Comparison of ENCODE assay signal across 1 cellular context in genomic region chr9:33619666-33620404, GRCh38.
TF ChIP-seq lines count a peak whose summit lies in the region.

No MANE protein-coding gene starts in this region.

TF ChIP-seq in K562, 482 proteins besides CTCF, POLR2A, EP300 and RAD21 (continued from another document and continues in another):
- 0 out of 4 replicates have a peak, but pooled peaks of 1 of the 2 experiments have one; percentile 27 for TF ChIP-seq MAZ (CRISPR knock-in tag; conservative IDR thresholded peaks at IDR 0.05 in 1 of 2, IDR thresholded peaks at IDR 0.05 in 1 of 2)
- peak; percentile 62; the same call in 1 of the 2 replicates for TF ChIP-seq CEBPB (tag; IDR thresholded peaks at IDR 0.05)
- TF ChIP-seq NFATC3 (IDR thresholded peaks at IDR 0.05), result peak; percentile 88
- no peak for TF ChIP-seq ARID2 (IDR thresholded peaks at IDR 0.05)
- TF ChIP-seq RNF2 (IDR thresholded peaks at IDR 0.05), result no peak
- TF ChIP-seq MCM7 (IDR thresholded peaks at IDR 0.05), result peak in 1 of 2 experiments; percentile 98; a peak in 2 of 4 replicates
- peak; percentile 71; the same call in 1 of the 2 replicates for TF ChIP-seq LEF1 (IDR thresholded peaks at IDR 0.05)
- TF ChIP-seq ZKSCAN3 (CRISPR knock-in tag; IDR thresholded peaks at IDR 0.05), result no peak
- no peak for TF ChIP-seq MYC (IDR thresholded peaks at IDR 0.05; ENCODE audit: low read depth, low read length)
- no peak for TF ChIP-seq MYC (CRISPR knock-in tag; IDR thresholded peaks at IDR 0.05; ENCODE audit: borderline replicate concordance, low read depth)
- peak; percentile 45; the same call in 1 of the 2 replicates for TF ChIP-seq EHMT2 (IDR thresholded peaks at IDR 0.05)
- TF ChIP-seq POLR2H (tag; IDR thresholded peaks at IDR 0.05; ENCODE audit: low read depth), result 0 out of 2 replicates have a peak, but pooled peaks have one; percentile 24
- TF ChIP-seq L3MBTL2 (IDR thresholded peaks at IDR 0.05), result no peak
- peak; percentile 95 for TF ChIP-seq SMARCA4 (IDR thresholded peaks at IDR 0.05)
- TF ChIP-seq TRIM24 (IDR thresholded peaks at IDR 0.05), result peak; percentile 63 to 80; a peak in 3 of 4 replicates
- no peak for TF ChIP-seq KLF10 (CRISPR knock-in tag; IDR thresholded peaks at IDR 0.05)
- TF ChIP-seq NR3C1 (CRISPR knock-in tag; IDR thresholded peaks at IDR 0.05), result no peak
- TF ChIP-seq MAFG (tag; conservative IDR thresholded peaks at IDR 0.05), result peak; percentile 100
- TF ChIP-seq, protein P1, sequence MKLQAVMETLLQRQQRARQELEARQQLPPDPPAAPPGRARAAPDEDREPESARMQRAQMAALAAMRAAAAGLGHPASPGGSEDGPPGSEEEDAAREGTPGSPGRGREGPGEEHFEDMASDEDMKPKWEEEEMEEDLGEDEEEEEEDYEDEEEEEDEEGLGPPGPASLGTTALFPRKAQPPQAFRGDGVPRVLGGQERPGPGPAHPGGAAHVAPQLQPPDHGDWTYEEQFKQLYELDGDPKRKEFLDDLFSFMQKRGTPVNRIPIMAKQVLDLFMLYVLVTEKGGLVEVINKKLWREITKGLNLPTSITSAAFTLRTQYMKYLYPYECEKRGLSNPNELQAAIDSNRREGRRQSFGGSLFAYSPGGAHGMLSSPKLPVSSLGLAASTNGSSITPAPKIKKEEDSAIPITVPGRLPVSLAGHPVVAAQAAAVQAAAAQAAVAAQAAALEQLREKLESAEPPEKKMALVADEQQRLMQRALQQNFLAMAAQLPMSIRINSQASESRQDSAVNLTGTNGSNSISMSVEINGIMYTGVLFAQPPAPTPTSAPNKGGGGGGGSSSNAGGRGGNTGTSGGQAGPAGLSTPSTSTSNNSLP (IDR thresholded peaks at IDR 0.05; ENCODE audit: borderline replicate concordance, low read depth, low read length), result peak; percentile 60; the same call in 1 of the 2 replicates
- TF ChIP-seq, protein P2, sequence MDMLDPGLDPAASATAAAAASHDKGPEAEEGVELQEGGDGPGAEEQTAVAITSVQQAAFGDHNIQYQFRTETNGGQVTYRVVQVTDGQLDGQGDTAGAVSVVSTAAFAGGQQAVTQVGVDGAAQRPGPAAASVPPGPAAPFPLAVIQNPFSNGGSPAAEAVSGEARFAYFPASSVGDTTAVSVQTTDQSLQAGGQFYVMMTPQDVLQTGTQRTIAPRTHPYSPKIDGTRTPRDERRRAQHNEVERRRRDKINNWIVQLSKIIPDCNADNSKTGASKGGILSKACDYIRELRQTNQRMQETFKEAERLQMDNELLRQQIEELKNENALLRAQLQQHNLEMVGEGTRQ (CRISPR knock-in tag; IDR thresholded peaks at IDR 0.05), result no peak
- TF ChIP-seq TBL1XR1 (IDR thresholded peaks at IDR 0.05; ENCODE audit: low read length in 2 of 2), result 0 out of 4 replicates have a peak, but pooled peaks of 1 of the 2 experiments have one; percentile 36
- TF ChIP-seq ZNF551 (CRISPR knock-in tag; IDR thresholded peaks at IDR 0.05), result no peak
- TF ChIP-seq SMARCE1 (IDR thresholded peaks at IDR 0.05), result peak; percentile 91
- peak; percentile 100 for TF ChIP-seq C11orf30 (IDR thresholded peaks at IDR 0.05; ENCODE audit: low read depth)
- peak; percentile 63 for TF ChIP-seq HDAC3 (IDR thresholded peaks at IDR 0.05; ENCODE audit: borderline replicate concordance, partially characterized antibody)
- no peak for TF ChIP-seq MEF2D (tag; conservative IDR thresholded peaks at IDR 0.05; ENCODE audit: low read depth)
- TF ChIP-seq JUN (IDR thresholded peaks at IDR 0.05; ENCODE audit: borderline replicate concordance, low read depth, low read length), result peak; percentile 52; the same call in 1 of the 2 replicates
- TF ChIP-seq JUN (CRISPR knock-in tag; IDR thresholded peaks at IDR 0.05; ENCODE audit: borderline replicate concordance), result no peak
- no peak for TF ChIP-seq ZBTB5 (IDR thresholded peaks at IDR 0.05)
- 0 out of 2 replicates have a peak, but pooled peaks have one; percentile 30 for TF ChIP-seq GATAD2A (IDR thresholded peaks at IDR 0.05)
- TF ChIP-seq NFXL1 (CRISPR knock-in tag; IDR thresholded peaks at IDR 0.05), result no peak
- TF ChIP-seq ZBTB8A (IDR thresholded peaks at IDR 0.05; ENCODE audit: partially characterized antibody), result no peak
- TF ChIP-seq ETV1 (tag; conservative IDR thresholded peaks at IDR 0.05; ENCODE audit: low read depth), result 0 out of 2 replicates have a peak, but pooled peaks have one; percentile 36
- no peak for TF ChIP-seq ZNF232 (CRISPR knock-in tag; IDR thresholded peaks at IDR 0.05)
- TF ChIP-seq NFE2 (IDR thresholded peaks at IDR 0.05; ENCODE audit: low read depth), result peak; percentile 98
- TF ChIP-seq, protein P3, sequence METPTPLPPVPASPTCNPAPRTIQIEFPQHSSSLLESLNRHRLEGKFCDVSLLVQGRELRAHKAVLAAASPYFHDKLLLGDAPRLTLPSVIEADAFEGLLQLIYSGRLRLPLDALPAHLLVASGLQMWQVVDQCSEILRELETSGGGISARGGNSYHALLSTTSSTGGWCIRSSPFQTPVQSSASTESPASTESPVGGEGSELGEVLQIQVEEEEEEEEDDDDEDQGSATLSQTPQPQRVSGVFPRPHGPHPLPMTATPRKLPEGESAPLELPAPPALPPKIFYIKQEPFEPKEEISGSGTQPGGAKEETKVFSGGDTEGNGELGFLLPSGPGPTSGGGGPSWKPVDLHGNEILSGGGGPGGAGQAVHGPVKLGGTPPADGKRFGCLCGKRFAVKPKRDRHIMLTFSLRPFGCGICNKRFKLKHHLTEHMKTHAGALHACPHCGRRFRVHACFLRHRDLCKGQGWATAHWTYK (CRISPR knock-in tag; IDR thresholded peaks at IDR 0.05), result 0 out of 2 replicates have a peak, but pooled peaks have one; percentile 25
- TF ChIP-seq, protein P4, sequence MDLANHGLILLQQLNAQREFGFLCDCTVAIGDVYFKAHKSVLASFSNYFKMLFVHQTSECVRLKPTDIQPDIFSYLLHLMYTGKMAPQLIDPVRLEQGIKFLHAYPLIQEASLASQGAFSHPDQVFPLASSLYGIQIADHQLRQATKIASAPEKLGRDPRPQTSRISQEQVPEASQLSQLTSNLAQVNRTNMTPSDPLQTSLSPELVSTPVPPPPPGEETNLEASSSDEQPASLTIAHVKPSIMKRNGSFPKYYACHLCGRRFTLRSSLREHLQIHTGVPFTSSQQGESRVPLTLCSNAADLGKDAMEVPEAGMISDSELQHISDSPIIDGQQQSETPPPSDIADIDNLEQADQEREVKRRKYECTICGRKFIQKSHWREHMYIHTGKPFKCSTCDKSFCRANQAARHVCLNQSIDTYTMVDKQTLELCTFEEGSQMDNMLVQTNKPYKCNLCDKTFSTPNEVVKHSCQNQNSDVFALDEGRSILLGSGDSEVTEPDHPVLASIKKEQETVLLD (IDR thresholded peaks at IDR 0.05), result peak; percentile 41; the same call in 1 of the 2 replicates
- peak; percentile 99 for TF ChIP-seq MAFK (IDR thresholded peaks at IDR 0.05; ENCODE audit: low read length)
- peak; percentile 57; the same call in 1 of the 2 replicates for TF ChIP-seq MTA1 (IDR thresholded peaks at IDR 0.05; ENCODE audit: borderline replicate concordance)
- TF ChIP-seq BRD4 (IDR thresholded peaks at IDR 0.05), result no peak
- TF ChIP-seq GTF2F1 (IDR thresholded peaks at IDR 0.05; ENCODE audit: low read depth, low read length), result no peak
- TF ChIP-seq, protein P5, sequence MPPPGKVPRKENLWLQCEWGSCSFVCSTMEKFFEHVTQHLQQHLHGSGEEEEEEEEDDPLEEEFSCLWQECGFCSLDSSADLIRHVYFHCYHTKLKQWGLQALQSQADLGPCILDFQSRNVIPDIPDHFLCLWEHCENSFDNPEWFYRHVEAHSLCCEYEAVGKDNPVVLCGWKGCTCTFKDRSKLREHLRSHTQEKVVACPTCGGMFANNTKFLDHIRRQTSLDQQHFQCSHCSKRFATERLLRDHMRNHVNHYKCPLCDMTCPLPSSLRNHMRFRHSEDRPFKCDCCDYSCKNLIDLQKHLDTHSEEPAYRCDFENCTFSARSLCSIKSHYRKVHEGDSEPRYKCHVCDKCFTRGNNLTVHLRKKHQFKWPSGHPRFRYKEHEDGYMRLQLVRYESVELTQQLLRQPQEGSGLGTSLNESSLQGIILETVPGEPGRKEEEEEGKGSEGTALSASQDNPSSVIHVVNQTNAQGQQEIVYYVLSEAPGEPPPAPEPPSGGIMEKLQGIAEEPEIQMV (tag; conservative IDR thresholded peaks at IDR 0.05; ENCODE audit: low read depth), result peak; percentile 15; the same call in 1 of the 2 replicates
- TF ChIP-seq CEBPG (CRISPR knock-in tag; IDR thresholded peaks at IDR 0.05), result no peak
- 0 out of 4 replicates have a peak, but pooled peaks of 1 of the 2 experiments have one; percentile 31 for TF ChIP-seq CEBPG (tag; conservative IDR thresholded peaks at IDR 0.05 in 1 of 2, IDR thresholded peaks at IDR 0.05 in 1 of 2)
- TF ChIP-seq SMARCA5 (IDR thresholded peaks at IDR 0.05), result no peak
- TF ChIP-seq SOX6 (IDR thresholded peaks at IDR 0.05), result peak; percentile 62; the same call in 1 of the 2 replicates
- no peak for TF ChIP-seq PHTF2 (CRISPR knock-in tag; IDR thresholded peaks at IDR 0.05)
- TF ChIP-seq DIDO1 (tag; IDR thresholded peaks at IDR 0.05; ENCODE audit: low read depth), result no peak
- no peak for TF ChIP-seq ZHX1 (conservative IDR thresholded peaks at IDR 0.05; ENCODE audit: low read length)
- 0 out of 2 replicates have a peak, but pooled peaks have one; percentile 33 for TF ChIP-seq ILF3 (IDR thresholded peaks at IDR 0.05; ENCODE audit: borderline replicate concordance)
- peak; percentile 100 for TF ChIP-seq BACH1 (tag; IDR thresholded peaks at IDR 0.05)
- no peak for TF ChIP-seq SREBF1 (IDR thresholded peaks at IDR 0.05; ENCODE audit: borderline replicate concordance, low read depth, low read length)
- TF ChIP-seq NRF1 (conservative IDR thresholded peaks at IDR 0.05 in 1 of 2, IDR thresholded peaks at IDR 0.05 in 1 of 2), result no peak
- TF ChIP-seq NCOR1 (IDR thresholded peaks at IDR 0.05), result peak; percentile 60
- TF ChIP-seq JUND (IDR thresholded peaks at IDR 0.05; ENCODE audit: borderline replicate concordance, low read depth, low read length), result peak; percentile 79; the same call in 1 of the 2 replicates
- TF ChIP-seq JUND (tag; IDR thresholded peaks at IDR 0.05; ENCODE audit: borderline replicate concordance, low read depth, low read length), result peak; percentile 75; the same call in 2 of the 3 replicates
- no peak for TF ChIP-seq POLR2B (IDR thresholded peaks at IDR 0.05; ENCODE audit: low read depth, partially characterized antibody)
- TF ChIP-seq HDAC2 (IDR thresholded peaks at IDR 0.05), result peak; percentile 67; the same call in 1 of the 2 replicates
- no peak for TF ChIP-seq STAG1 (CRISPR knock-in tag; IDR thresholded peaks at IDR 0.05; ENCODE audit: borderline replicate concordance)
- TF ChIP-seq MTA3 (IDR thresholded peaks at IDR 0.05; ENCODE audit: borderline replicate concordance), result peak; percentile 26; the same call in 1 of the 2 replicates
- no peak for TF ChIP-seq ZNF740 (CRISPR knock-in tag; IDR thresholded peaks at IDR 0.05)
- TF ChIP-seq ZNF740 (tag; IDR thresholded peaks at IDR 0.05), result no peak
- TF ChIP-seq PYGO2 (tag; IDR thresholded peaks at IDR 0.05), result no peak
- no peak for TF ChIP-seq CAMTA2 (CRISPR knock-in tag; conservative IDR thresholded peaks at IDR 0.05)
- TF ChIP-seq NFRKB (IDR thresholded peaks at IDR 0.05; ENCODE audit: low read depth), result no peak
- TF ChIP-seq, protein P6, sequence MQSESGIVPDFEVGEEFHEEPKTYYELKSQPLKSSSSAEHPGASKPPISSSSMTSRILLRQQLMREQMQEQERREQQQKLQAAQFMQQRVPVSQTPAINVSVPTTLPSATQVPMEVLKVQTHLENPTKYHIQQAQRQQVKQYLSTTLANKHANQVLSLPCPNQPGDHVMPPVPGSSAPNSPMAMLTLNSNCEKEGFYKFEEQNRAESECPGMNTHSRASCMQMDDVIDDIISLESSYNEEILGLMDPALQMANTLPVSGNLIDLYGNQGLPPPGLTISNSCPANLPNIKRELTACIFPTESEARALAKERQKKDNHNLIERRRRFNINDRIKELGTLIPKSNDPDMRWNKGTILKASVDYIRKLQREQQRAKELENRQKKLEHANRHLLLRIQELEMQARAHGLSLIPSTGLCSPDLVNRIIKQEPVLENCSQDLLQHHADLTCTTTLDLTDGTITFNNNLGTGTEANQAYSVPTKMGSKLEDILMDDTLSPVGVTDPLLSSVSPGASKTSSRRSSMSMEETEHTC (IDR thresholded peaks at IDR 0.05), result no peak
